1 cellular context compared by ENCODE assay signal in genomic region chr9:89606567-89607311, GRCh38.
TF ChIP-seq lines count a peak whose summit lies in the region.

No MANE protein-coding gene starts in this region.

TF ChIP-seq in K562, 482 proteins besides CTCF, POLR2A, EP300 and RAD21 (continued from another document and continues in another):
- TF ChIP-seq ZBTB11 (CRISPR knock-in tag; IDR thresholded peaks at IDR 0.05) (no peak; a peak in 1 of 6 replicates), CREB3 (tag; conservative IDR thresholded peaks at IDR 0.05; ENCODE audit: low read depth) (no peak), LEF1 (IDR thresholded peaks at IDR 0.05) (0 out of 2 replicates have a peak, but pooled peaks have one; percentile 52), KDM1A (IDR thresholded peaks at IDR 0.05) (peak; percentile 72 to 95), DACH1 (IDR thresholded peaks at IDR 0.05; ENCODE audit: partially characterized antibody) (peak; percentile 9), NRF1 (conservative IDR thresholded peaks at IDR 0.05 in 1 of 2, IDR thresholded peaks at IDR 0.05 in 1 of 2) (no peak), ZNF280B (CRISPR knock-in tag; IDR thresholded peaks at IDR 0.05) (no peak), MEF2D (tag; conservative IDR thresholded peaks at IDR 0.05; ENCODE audit: low read depth) (no peak), RERE (CRISPR knock-in tag; IDR thresholded peaks at IDR 0.05; ENCODE audit: borderline replicate concordance) (no peak), CAMTA2 (CRISPR knock-in tag; conservative IDR thresholded peaks at IDR 0.05) (no peak), TAL1 (IDR thresholded peaks at IDR 0.05) (peak; percentile 88), RFX5 (IDR thresholded peaks at IDR 0.05; ENCODE audit: low read depth, low read length) (no peak), ZC3H11A (IDR thresholded peaks at IDR 0.05; ENCODE audit: low read depth, low read length) (no peak), HIVEP1 (CRISPR knock-in tag; IDR thresholded peaks at IDR 0.05) (no peak), KDM2B (CRISPR knock-in tag; IDR thresholded peaks at IDR 0.05) (no peak), NELFE (IDR thresholded peaks at IDR 0.05; ENCODE audit: insufficient read depth, insufficient read length) (no peak), MEIS2 (IDR thresholded peaks at IDR 0.05; ENCODE audit: partially characterized antibody) (no peak), CCAR2 (IDR thresholded peaks at IDR 0.05; ENCODE audit: low read depth, low read length) (no peak), L3MBTL2 (IDR thresholded peaks at IDR 0.05) (no peak), ZFP30 (CRISPR knock-in tag; IDR thresholded peaks at IDR 0.05; ENCODE audit: borderline replicate concordance) (no peak), HDGF (IDR thresholded peaks at IDR 0.05) (no peak), ZNF592 (IDR thresholded peaks at IDR 0.05) (no peak), ZNF444 (CRISPR knock-in tag; IDR thresholded peaks at IDR 0.05) (peak; percentile 96), RBM15 (IDR thresholded peaks at IDR 0.05; ENCODE audit: insufficient read depth, low read length) (no peak), RBM22 (IDR thresholded peaks at IDR 0.05; ENCODE audit: low read depth, low read length, poor library complexity, severe bottlenecking) (no peak), PCBP1 (IDR thresholded peaks at IDR 0.05; ENCODE audit: low read depth, low read length, poor library complexity, severe bottlenecking) (no peak), ZNF253 (CRISPR knock-in tag; conservative IDR thresholded peaks at IDR 0.05) (no peak), CXXC5 (CRISPR knock-in tag; IDR thresholded peaks at IDR 0.05) (no peak), KAT2B (IDR thresholded peaks at IDR 0.05; ENCODE audit: low read depth, low read length) (no peak), IRF9 (tag; IDR thresholded peaks at IDR 0.05) (no peak), HSF4 (CRISPR knock-in tag; IDR thresholded peaks at IDR 0.05; ENCODE audit: borderline replicate concordance) (no peak), EP400 (IDR thresholded peaks at IDR 0.05) (no peak), MIER1 (IDR thresholded peaks at IDR 0.05; ENCODE audit: low read depth) (no peak), ZNF707 (CRISPR knock-in tag; conservative IDR thresholded peaks at IDR 0.05) (no peak), SNIP1 (IDR thresholded peaks at IDR 0.05; ENCODE audit: low read depth) (no peak), ATF3 (IDR thresholded peaks at IDR 0.05) (peak; percentile 71), ATF3 (CRISPR knock-in tag; conservative IDR thresholded peaks at IDR 0.05) (no peak), HBP1 (CRISPR knock-in tag; IDR thresholded peaks at IDR 0.05) (no peak), MTF1 (CRISPR knock-in tag; IDR thresholded peaks at IDR 0.05; ENCODE audit: borderline replicate concordance) (no peak), NR0B1 (IDR thresholded peaks at IDR 0.05; ENCODE audit: partially characterized antibody) (no peak), TCFL5 (CRISPR knock-in tag; conservative IDR thresholded peaks at IDR 0.05) (no peak), ZKSCAN8 (CRISPR knock-in tag; IDR thresholded peaks at IDR 0.05) (no peak), ZBTB1 (CRISPR knock-in tag; IDR thresholded peaks at IDR 0.05; ENCODE audit: borderline replicate concordance, low read depth) (no peak), HDAC1 (IDR thresholded peaks at IDR 0.05) (peak in 1 of 2 experiments; percentile 78; a peak in 2 of 4 replicates), ATF1 (CRISPR knock-in tag; IDR thresholded peaks at IDR 0.05) (no peak), ATF1 (tag; IDR thresholded peaks at IDR 0.05) (no peak)
